ENCODE assay signal across 1 cellular context in the genomic region with DNA sequence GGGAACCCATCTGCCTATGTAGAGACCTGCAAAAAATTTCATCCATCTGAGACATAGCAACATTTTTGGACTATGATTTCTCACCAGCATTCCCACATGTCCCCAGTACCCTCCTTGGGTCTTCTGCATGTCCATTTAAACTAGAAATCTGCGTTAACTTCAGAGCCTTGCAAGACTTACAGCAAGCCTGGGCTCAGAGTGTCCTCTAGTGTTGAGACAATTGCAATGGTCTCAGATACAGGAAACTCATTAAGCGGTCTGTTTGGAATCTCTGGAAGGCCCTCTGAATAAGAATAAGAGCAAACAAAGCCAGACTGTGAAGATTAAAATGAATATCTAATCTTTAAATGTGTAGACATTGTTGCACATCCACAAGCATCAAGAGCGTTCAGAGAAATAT.
TF ChIP-seq lines count a peak whose summit lies in the region.

No MANE protein-coding gene starts in this region.

TF ChIP-seq in IMR-90, 13 proteins besides CTCF, POLR2A, EP300 and RAD21 (continued from another document):
- TF ChIP-seq, protein P1, sequence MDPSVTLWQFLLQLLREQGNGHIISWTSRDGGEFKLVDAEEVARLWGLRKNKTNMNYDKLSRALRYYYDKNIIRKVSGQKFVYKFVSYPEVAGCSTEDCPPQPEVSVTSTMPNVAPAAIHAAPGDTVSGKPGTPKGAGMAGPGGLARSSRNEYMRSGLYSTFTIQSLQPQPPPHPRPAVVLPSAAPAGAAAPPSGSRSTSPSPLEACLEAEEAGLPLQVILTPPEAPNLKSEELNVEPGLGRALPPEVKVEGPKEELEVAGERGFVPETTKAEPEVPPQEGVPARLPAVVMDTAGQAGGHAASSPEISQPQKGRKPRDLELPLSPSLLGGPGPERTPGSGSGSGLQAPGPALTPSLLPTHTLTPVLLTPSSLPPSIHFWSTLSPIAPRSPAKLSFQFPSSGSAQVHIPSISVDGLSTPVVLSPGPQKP (IDR thresholded peaks at IDR 0.05; ENCODE audit: borderline replicate concordance, low read depth, low read length) = no peak
- TF ChIP-seq BHLHE40 (IDR thresholded peaks at IDR 0.05; ENCODE audit: low read depth, low read length) = no peak
